Comparison of ENCODE assay signal across 22 cellular contexts in genomic region chr7:31918706-31919393, GRCh38.
"Had no signal": no experiment of that assay in that cellular context is flagged by ENCODE, and none has a peak within 500 bp of the region (broad histone marks: within the 10 kb centered on the region; RNA-seq: fewer than 3 reads in every experiment).

No MANE protein-coding gene starts in this region.

- ATAC-seq: HepG2, SK-N-SH treated with all-trans-retinoic acid at 6 μM for 48 hours had no signal

- H3K36me3 ChIP-seq: MG63, SJCRH30 had no signal

- H3K27me3 ChIP-seq: MG63, SJCRH30 had no signal

- DNase-seq: IMR-90, Karpas-422, KG1, MG63, NCI-H1092, NCI-H1105 treated with DMSO at 0.1 percent for 48 hours, NCI-H1417 treated with DMSO at 0.1 percent for 48 hours, NCI-H146, NCI-H1694 treated with DMSO at 0.1 percent for 48 hours, NCI-H1930, NCI-H2081, NCI-H2107, NCI-H2227 treated with DMSO at 0.1 percent for 48 hours, NCI-H524, NCI-H526 treated with DMSO at 0.1 percent for 48 hours, NCI-H748 treated with DMSO at 0.1 percent for 48 hours, RPMI8226, SHP77 treated with DMSO at 0.1 percent for 48 hours, SJCRH30 had no signal

- H3K9me3 ChIP-seq: MG63, SJCRH30 had no signal

- H3K27ac ChIP-seq: SJCRH30 had no signal

- H3K4me3 ChIP-seq: MG63, SJCRH30 had no signal

- FAIRE-seq: HepG2, RCC 7860 had no signal

- H3K4me1 ChIP-seq: SJCRH30 had no signal
